ENCODE assay signal across 23 cellular contexts in genomic region chr12:66438601-66439000, GRCh38.
DNase-seq lines count a peak whose midpoint lies in the region; ATAC-seq, FAIRE-seq and TF ChIP-seq lines count a peak whose summit lies in the region.
"Had no signal": no experiment of that assay in that cellular context is flagged by ENCODE, and none has a peak within 500 bp of the region (broad histone marks: within the 10 kb centered on the region; RNA-seq: fewer than 3 reads in every experiment).

No MANE protein-coding gene starts in this region.

- H3K36me3 ChIP-seq in GM23248 (ENCODE audit: low read depth) (no peaks in the 10 kb centered on the region), OCI-LY7 (ENCODE audit: insufficient read depth, low read length) (no peaks in the 10 kb centered on the region), bronchial epithelial cell (ENCODE audit: control insufficient read depth, insufficient read depth, low read length) (no peaks in the 10 kb centered on the region), mesendoderm (ENCODE audit: control insufficient read depth, insufficient read depth, low read length) (no peaks in the 10 kb centered on the region)
- H3K36me3 ChIP-seq: right lobe of liver had no signal

- no peak overlapping the region for H3K18ac ChIP-seq in mesendoderm (ENCODE audit: low read length)

- CTCF ChIA-PET in OCI-LY7 (lab: Charles Lee; ENCODE audit: unreplicated experiment) = no interaction called here

- H3K4me1 ChIP-seq in GM23248 (ENCODE audit: insufficient read depth) (no peaks in the 10 kb centered on the region), OCI-LY7 (ENCODE audit: insufficient read depth, low read length, poor library complexity, severe bottlenecking) (no peaks in the 10 kb centered on the region), mesendoderm (ENCODE audit: control insufficient read depth, low read depth, low read length) (peaks cover 4% of the 10 kb centered on the region)
- H3K4me1 ChIP-seq: body of pancreas had no signal

- TF ChIP-seq CTCF in OCI-LY7 (conservative IDR thresholded peaks at IDR 0.05; ENCODE audit: low read length) (no peak), bronchial epithelial cell (IDR thresholded peaks at IDR 0.05; ENCODE audit: insufficient read depth, low read length, severe bottlenecking) (no peak)

- POLR2A ChIA-PET in OCI-LY7 (lab: Charles Lee) = interaction anchor here (0.7 to 1.3 kb wide), 2 partner anchors 20 to 258 kb away, joined by 3 to 8 read pairs; no protein-coding TSS in a partner anchor

- no peak overlapping the region for H2BK15ac ChIP-seq in mesendoderm (replicated peaks; ENCODE audit: low read depth)

- H3K9ac ChIP-seq in GM23248 (no peak overlapping the region), mesendoderm (ENCODE audit: low read length) (no peak overlapping the region)

- H3K4ac ChIP-seq in mesendoderm (ENCODE audit: low read depth, low read length) = no peak overlapping the region

- H4K20me1 ChIP-seq in GM23248 (ENCODE audit: insufficient read depth) (no peaks in the 10 kb centered on the region), OCI-LY7 (ENCODE audit: insufficient read depth, low read length) (no peaks in the 10 kb centered on the region)

- H2BK5ac ChIP-seq in mesendoderm (ENCODE audit: low read length) = no peak overlapping the region

- no peak for ATAC-seq in HG03175 (IDR thresholded peaks at IDR 0.05; ENCODE audit: unreplicated experiment)
- ATAC-seq in GM19397 (IDR thresholded peaks at IDR 0.05; ENCODE audit: unreplicated experiment) = no peak
- ATAC-seq: body of pancreas, Panc1, right lobe of liver had no signal

- no peak overlapping the region for H3K4me2 ChIP-seq in GM23248 (ENCODE audit: unreplicated experiment)
- H3K4me2 ChIP-seq in OCI-LY7 (ENCODE audit: low read length) = no peak overlapping the region
- no peak overlapping the region for H3K4me2 ChIP-seq in mesendoderm (ENCODE audit: low read length)

- no peak overlapping the region for H2AK5ac ChIP-seq in mesendoderm (ENCODE audit: low read length)

- H3K79me1 ChIP-seq in mesendoderm (ENCODE audit: low read length) = no peaks in the 10 kb centered on the region

- no peak overlapping the region for H3K56ac ChIP-seq in mesendoderm (ENCODE audit: low read length)

- no peak for FAIRE-seq in bronchial epithelial cell (lab: Jason Lieb, UNC)
- FAIRE-seq: kidney, TTC549 had no signal

- 30 to 40% methylated on average over 1 of the region's 1 CpG for WGBS in GM23248 (ENCODE audit: low coverage in 1 of 2, low lambda C conversion rate in 2 of 2, missing lambda C conversion rate in 2 of 2), 2 experiments
- WGBS in mesendoderm (ENCODE audit: extremely low coverage, insufficient coverage, low lambda C conversion rate) = no CpG with 5 or more reads among the region's 1 CpG

- intact Hi-C loops in OCI-LY7 (cut with micrococcal nuclease; ENCODE audit: unreplicated experiment) = no loop called here

- H3K79me2 ChIP-seq in GM23248 (ENCODE audit: insufficient read depth) = no peaks in the 10 kb centered on the region
- H3K79me2 ChIP-seq in OCI-LY7 (ENCODE audit: insufficient read depth, low read depth, low read length) = no peaks in the 10 kb centered on the region
- H3K79me2 ChIP-seq in mesendoderm (ENCODE audit: control insufficient read depth, insufficient read depth, low read length) = no peaks in the 10 kb centered on the region

- H3K9me3 ChIP-seq in GM23248 (ENCODE audit: low read depth) = no peaks in the 10 kb centered on the region
- no peaks in the 10 kb centered on the region for H3K9me3 ChIP-seq in OCI-LY7 (ENCODE audit: low read length)
- H3K9me3 ChIP-seq: body of pancreas, right lobe of liver had no signal

- H3K27me3 ChIP-seq in GM23248 (replicated peaks; ENCODE audit: insufficient read depth) = peaks cover 17% of the 10 kb centered on the region; the same call in 1 of the 2 replicates
- no peaks in the 10 kb centered on the region for H3K27me3 ChIP-seq in bronchial epithelial cell (ENCODE audit: control insufficient read depth, insufficient read depth, low read length)
- H3K27me3 ChIP-seq in mesendoderm (ENCODE audit: insufficient read depth, low read length, poor library complexity) = no peaks in the 10 kb centered on the region
- H3K27me3 ChIP-seq: body of pancreas, right lobe of liver had no signal

- H4K8ac ChIP-seq in mesendoderm (ENCODE audit: low read depth, low read length) = no peak overlapping the region

- no peak overlapping the region for H2AFZ ChIP-seq in GM23248
- H2AFZ ChIP-seq in OCI-LY7 (ENCODE audit: low read length) = peak overlapping the region; percentile 12; the same call in 1 of the 2 replicates

- no TSS peak for BruUV-seq in OCI-LY7 (replicated peaks; lab: Mats Ljungman, UMichigan)

- H3K23ac ChIP-seq in mesendoderm (ENCODE audit: low read length) = no peak overlapping the region

- in situ Hi-C loops in GM23248 (cut with MboI) = no loop called here

- no peak overlapping the region for H2BK120ac ChIP-seq in mesendoderm (ENCODE audit: low read depth, low read length)

- H3K27ac ChIP-seq in GM23248 (no peak overlapping the region), OCI-LY7 (ENCODE audit: low read depth, low read length, poor library complexity, severe bottlenecking) (no peak overlapping the region), mesendoderm (ENCODE audit: low read depth, low read length) (no peak overlapping the region)
- H3K27ac ChIP-seq: body of pancreas, epithelial cell of prostate, right lobe of liver had no signal

- H3K4me3 ChIP-seq in GM23248 = no peak overlapping the region
- no peak overlapping the region for H3K4me3 ChIP-seq in OCI-LY7 (ENCODE audit: low read depth, low read length, poor library complexity, severe bottlenecking)
- H3K4me3 ChIP-seq in bronchial epithelial cell (ENCODE audit: low read depth, low read length) = no peak overlapping the region
- H3K4me3 ChIP-seq in mesendoderm (ENCODE audit: low read length) = no peak overlapping the region
- H3K4me3 ChIP-seq: body of pancreas, right lobe of liver had no signal

- DNase-seq in GM23248 (peak; percentile 15), OCI-LY7 (ENCODE audit: low spot score) (no peak), bronchial epithelial cell (ENCODE audit: low read depth) (peak; percentile 8), mesendoderm (peak; percentile 21), SHP77 treated with DMSO at 0.1 percent for 48 hours (lab: John Stamatoyannopoulos, UW) (no peak), inferior parietal cortex (ENCODE audit: extremely low spot score) (no peak)
- DNase-seq: activated CD4-positive, alpha-beta T cell treated with anti-CD3 and anti-CD28 coated beads, Interleukin-2, amount 50 U/mL, for 1 hour; activated naive CD4-positive, alpha-beta T cell treated with Interleukin-2 at 50 U/mL for 16 hours; activated T-cell treated with anti-CD3 and anti-CD28 coated beads for 4 hours; body of pancreas; CD8-positive, alpha-beta memory T cell; dermis blood vessel endothelial cell; DND-41; kidney; NCI-H1048; right lobe of liver; stimulated activated CD4-positive, alpha-beta T cell treated with anti-CD3 and anti-CD28 coated beads, Interleukin-2, amount 100 ng/mL, for 48 hours; substantia nigra had no signal

- H4K5ac ChIP-seq in mesendoderm (ENCODE audit: low read length) = no peak overlapping the region

- H3K9me2 ChIP-seq in GM23248 (ENCODE audit: insufficient read depth) (no peaks in the 10 kb centered on the region), OCI-LY7 (ENCODE audit: insufficient read depth, low read length) (no peaks in the 10 kb centered on the region)

- H3F3A ChIP-seq in GM23248 (ENCODE audit: insufficient read depth) = no peaks in the 10 kb centered on the region

Comparison
In these comparisons a context has a peak if more than half of its experiments do, and no peak if none do; other contexts are left out.
1. DNase-seq: peak in GM23248 (single experiment), bronchial epithelial cell (single experiment) and mesendoderm (single experiment); none in OCI-LY7 (single experiment), SHP77 treated with DMSO at 0.1 percent for 48 hours (single experiment) and inferior parietal cortex (single experiment).